In genomic region chr3:196499807-196500524, GRCh38 we compare ENCODE assay signal across 8 cellular contexts.
DNase-seq lines count a peak whose midpoint lies in the region; ATAC-seq and TF ChIP-seq lines count a peak whose summit lies in the region.

No MANE protein-coding gene starts in this region.

- H3K4me1 ChIP-seq in rectal smooth muscle tissue (ENCODE audit: control insufficient read depth, insufficient read depth, low read length), result peaks cover 7% of the 10 kb centered on the region

- H3K4me3 ChIP-seq in GM06990 (replicated peaks; ENCODE audit: low read depth, low read length) (peak overlapping the region; percentile 75), rectal smooth muscle tissue (ENCODE audit: low read length) (peak overlapping the region; percentile 61)

- DNase-seq in GM06990 (ENCODE audit: extremely low read depth, insufficient read length) (no peak), RWPE1 (ENCODE audit: low spot score) (no peak), epithelial cell of prostate (ENCODE audit: low read depth, low spot score) (no peak), NCI-H82 (lab: John Stamatoyannopoulos, UW) (no peak), SIG-M5 (lab: John Stamatoyannopoulos, UW) (no peak), NOMO-1 (lab: John Stamatoyannopoulos, UW; ENCODE audit: unreplicated experiment in 2 of 2) (no peak)

- no peak for ATAC-seq in HG02970 (IDR thresholded peaks at IDR 0.05; ENCODE audit: low FRiP score, unreplicated experiment)

- no peaks in the 10 kb centered on the region; the same call in 1 of the 2 replicates for H3K36me3 ChIP-seq in GM06990 (ENCODE audit: control insufficient read depth, insufficient read depth, low read length)
- H3K36me3 ChIP-seq in rectal smooth muscle tissue (ENCODE audit: control insufficient read depth, insufficient read depth, low read length), result no peaks in the 10 kb centered on the region

- H3K9ac ChIP-seq in rectal smooth muscle tissue (ENCODE audit: low read length), result no peak overlapping the region

- H3K27ac ChIP-seq in RWPE1, result peak overlapping the region; percentile 82
- peak overlapping the region; percentile 87 for H3K27ac ChIP-seq in epithelial cell of prostate
- no peak overlapping the region for H3K27ac ChIP-seq in rectal smooth muscle tissue (ENCODE audit: low read depth, low read length)

- H3K27me3 ChIP-seq in GM06990 (replicated peaks; ENCODE audit: control insufficient read depth, insufficient read depth, low read length), result no peaks in the 10 kb centered on the region
- H3K27me3 ChIP-seq in rectal smooth muscle tissue (ENCODE audit: control insufficient read depth, insufficient read depth, low read length), result no peaks in the 10 kb centered on the region

- TF ChIP-seq CTCF in GM06990 (IDR thresholded peaks at IDR 0.05; ENCODE audit: insufficient read depth, low read length, poor library complexity, severe bottlenecking), result no peak
- no peak for TF ChIP-seq CTCF in RWPE1 (conservative IDR thresholded peaks at IDR 0.05; ENCODE audit: low read depth)

- CTCF ChIA-PET in RWPE1 (lab: Yijun Ruan, JAX), result no interaction called here

- POLR2A ChIA-PET in RWPE1 (lab: Yijun Ruan, JAX; ENCODE audit: low non-redundant PET), result no interaction called here
